ENCODE assay signal across 17 cellular contexts in the genomic region with DNA sequence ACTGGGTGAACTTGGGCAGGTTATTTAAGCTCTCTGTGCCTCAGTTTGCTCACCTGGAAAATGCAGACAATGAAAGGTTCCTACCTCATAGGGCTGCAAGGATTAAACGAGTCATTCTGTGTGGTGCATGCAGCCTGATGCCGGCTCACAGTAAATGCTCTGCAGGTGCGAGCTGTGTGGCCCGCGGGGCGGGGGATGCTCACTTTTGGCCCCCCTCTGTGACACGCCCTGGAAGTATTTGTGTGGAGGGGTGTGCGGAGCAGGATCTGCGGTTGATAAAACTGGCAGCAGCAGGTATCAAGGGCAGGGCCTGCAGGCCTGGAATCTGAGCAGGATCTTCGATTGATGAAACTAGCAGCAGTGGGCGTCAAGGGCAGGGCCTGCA. TPM values are rescaled to one million over a fixed set of nuclear protein-coding genes. Genes with fewer than 3 reads are reported as not detected.
"Had no signal": no experiment of that assay in that cellular context is flagged by ENCODE, and none has a peak within 500 bp of the region (broad histone marks: within the 10 kb centered on the region; RNA-seq: fewer than 3 reads in every experiment).

No MANE protein-coding gene starts in this region.

- H3K36me3 ChIP-seq: ascending aorta, cardiac muscle cell, right atrium auricular region had no signal

- H3K27ac Mint-ChIP-seq: activated CD8-positive, alpha-beta memory T cell treated with anti-CD3 and anti-CD28 coated beads, Interleukin-2, amount 10 ng/mL, durations not matched to agents 7 days and 5 days; activated naive CD4-positive, alpha-beta T cell treated with anti-CD3 and anti-CD28 coated beads for 36 hours; activated naive CD8-positive, alpha-beta T cell treated with anti-CD3 and anti-CD28 coated beads, Interleukin-2, amount 50 U/mL, for 24 hours; activated T-helper 2 cell treated with anti-CD3 and anti-CD28 coated beads, Interferon-gamma antibody, Interleukin-2, Interleukin-4, amounts not matched to agents 10 μg/mL and 5 μg/mL and 100 μg/mL, durations not matched to agents 14 hours and 24 hours and 36 hours; memory B cell; stimulated activated memory B cell treated with anti-CD40 and anti-IgM and Interleukin-4, amounts not matched to agents 10 μg/mL and 1 μg/mL and 100 μg/mL, for 72 hours had no signal

- H3K36me3 Mint-ChIP-seq: activated CD8-positive, alpha-beta memory T cell treated with anti-CD3 and anti-CD28 coated beads, Interleukin-2, amount 10 ng/mL, durations not matched to agents 7 days and 5 days; memory B cell; naive thymus-derived CD8-positive, alpha-beta T cell; stimulated activated memory B cell treated with anti-CD40 and anti-IgM and Interleukin-4, amounts not matched to agents 10 μg/mL and 1 μg/mL and 100 μg/mL, for 72 hours had no signal

- H3K4me3 ChIP-seq: ascending aorta, cardiac muscle cell, right atrium auricular region had no signal

- H3K4me1 ChIP-seq: ascending aorta had no signal

- H3K4me3 Mint-ChIP-seq: activated CD8-positive, alpha-beta memory T cell treated with anti-CD3 and anti-CD28 coated beads, Interleukin-2, amount 10 ng/mL, durations not matched to agents 7 days and 5 days; activated naive CD4-positive, alpha-beta T cell treated with anti-CD3 and anti-CD28 coated beads for 36 hours; activated naive CD8-positive, alpha-beta T cell treated with anti-CD3 and anti-CD28 coated beads, Interleukin-2, amount 50 U/mL, for 24 hours; memory B cell; naive thymus-derived CD8-positive, alpha-beta T cell; stimulated activated memory B cell treated with anti-CD40 and anti-IgM and Interleukin-4, amounts not matched to agents 10 μg/mL and 1 μg/mL and 100 μg/mL, for 72 hours had no signal

- H3K27ac ChIP-seq: ascending aorta, cardiac muscle cell, right atrium auricular region had no signal

- H3K9me3 ChIP-seq: ascending aorta, right atrium auricular region had no signal

- H3K9me3 Mint-ChIP-seq: activated naive CD4-positive, alpha-beta T cell treated with anti-CD3 and anti-CD28 coated beads for 36 hours; activated naive CD8-positive, alpha-beta T cell treated with anti-CD3 and anti-CD28 coated beads, Interleukin-2, amount 50 U/mL, for 24 hours; activated T-helper 2 cell treated with anti-CD3 and anti-CD28 coated beads, Interferon-gamma antibody, Interleukin-2, Interleukin-4, amounts not matched to agents 10 μg/mL and 5 μg/mL and 100 μg/mL, durations not matched to agents 14 hours and 24 hours and 36 hours; memory B cell; naive thymus-derived CD8-positive, alpha-beta T cell had no signal

- DNase-seq: activated CD4-positive, alpha-beta T cell treated with anti-CD3 and anti-CD28 coated beads, Interleukin-2, amount 50 U/mL, for 4 hours; activated CD4-positive, CD25-positive, alpha-beta regulatory T cell treated with anti-CD3 and anti-CD28 coated beads, Interleukin-2, amount 50 U/mL, for 72 hours; activated CD8-positive, alpha-beta memory T cell treated with anti-CD3 and anti-CD28 coated beads, Interleukin-2, amount 10 ng/mL, durations not matched to agents 7 days and 5 days; activated naive CD4-positive, alpha-beta T cell treated with anti-CD3 and anti-CD28 coated beads for 36 hours; activated naive CD8-positive, alpha-beta T cell treated with anti-CD3 and anti-CD28 coated beads, Interleukin-2, amount 50 U/mL, for 24 hours; activated T-cell treated with anti-CD3 and anti-CD28 coated beads, Interleukin-2, amount 50 U/mL, for 1 hour; naive thymus-derived CD8-positive, alpha-beta T cell; stimulated activated CD4-positive, alpha-beta T cell treated with anti-CD3 and anti-CD28 coated beads, Interleukin-2, amount 100 ng/mL, for 48 hours; T1000 had no signal

- ATAC-seq: activated CD8-positive, alpha-beta memory T cell treated with anti-CD3 and anti-CD28 coated beads, Interleukin-2, amount 10 ng/mL, durations not matched to agents 7 days and 5 days; activated naive CD8-positive, alpha-beta T cell treated with anti-CD3 and anti-CD28 coated beads, Interleukin-2, amount 50 U/mL, for 24 hours; left lobe of liver; naive thymus-derived CD8-positive, alpha-beta T cell; stimulated activated memory B cell treated with anti-CD40 and anti-IgM and Interleukin-4, amounts not matched to agents 10 μg/mL and 1 μg/mL and 100 μg/mL, for 72 hours had no signal

RNA-seq across cellular contexts. Expression of a gene that starts 11.7 kb away (rescaled TPM):
- total RNA-seq: activated CD8-positive, alpha-beta memory T cell treated with anti-CD3 and anti-CD28 coated beads, Interleukin-2, amount 10 ng/mL, durations not matched to agents 7 days and 5 days; activated naive CD4-positive, alpha-beta T cell treated with anti-CD3 and anti-CD28 coated beads for 36 hours; activated T-helper 2 cell treated with anti-CD3 and anti-CD28 coated beads, Interferon-gamma antibody, Interleukin-2, Interleukin-4, amounts not matched to agents 10 μg/mL and 5 μg/mL and 100 μg/mL, durations not matched to agents 14 hours and 24 hours and 36 hours; ascending aorta; left lobe of liver; naive thymus-derived CD8-positive, alpha-beta T cell; right atrium auricular region; skeletal muscle tissue had no signal
- polyA plus RNA-seq: naive thymus-derived CD8-positive, alpha-beta T cell had no signal
